Comparison of ENCODE assay signal across 19 cellular contexts in the genomic region with DNA sequence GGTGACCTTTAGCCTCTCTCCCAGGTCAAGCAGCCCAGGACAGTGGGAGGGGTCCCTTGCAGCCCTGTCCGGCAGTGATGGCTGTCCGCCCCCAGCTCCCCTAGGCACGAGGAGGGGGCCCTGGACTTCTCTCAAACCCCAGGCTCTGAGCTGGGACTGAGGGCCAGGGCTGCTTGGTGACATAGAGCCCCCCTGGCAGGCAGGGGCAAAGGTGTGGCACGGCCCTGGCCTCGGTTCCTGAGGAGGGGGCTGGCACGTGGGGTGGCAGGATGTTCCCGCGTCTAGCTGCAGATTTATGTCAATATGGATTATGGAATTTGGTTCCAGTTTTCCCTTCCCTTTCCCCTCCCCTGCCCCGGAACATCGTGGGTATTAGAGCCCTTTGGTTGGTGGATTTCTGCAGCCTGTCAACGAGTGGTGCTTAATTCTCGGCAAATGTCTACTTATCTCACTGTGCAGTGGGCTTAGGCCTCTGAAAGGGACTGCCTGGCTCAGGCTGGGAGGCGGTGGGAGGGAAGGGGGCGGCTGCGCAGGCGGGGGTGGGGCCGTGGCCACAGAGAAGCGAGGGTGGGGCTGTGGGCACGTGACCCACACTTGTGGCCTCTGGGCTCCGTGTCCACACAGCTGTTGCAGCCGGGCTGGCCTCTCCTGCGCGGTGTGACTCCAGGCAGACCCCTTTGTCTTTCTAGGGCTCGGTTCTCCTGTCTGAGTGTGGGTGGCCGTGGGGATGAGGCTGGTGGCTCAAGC. TPM values are rescaled to one million over a fixed set of nuclear protein-coding genes. Genes with fewer than 3 reads are reported as not detected.
"Had no signal": no experiment of that assay in that cellular context is flagged by ENCODE, and none has a peak within 500 bp of the region (broad histone marks: within the 10 kb centered on the region; RNA-seq: fewer than 3 reads in every experiment).

No MANE protein-coding gene starts in this region.

- H3K27ac ChIP-seq: cardiac muscle cell, esophagus squamous epithelium, ovary, skin epidermis, testis, VCaP had no signal

- H3K4me3 ChIP-seq: cardiac muscle cell, esophagus squamous epithelium, ovary, skin epidermis, testis had no signal

- DNase-seq: activated CD4-positive, alpha-beta T cell treated with anti-CD3 and anti-CD28 coated beads for 36 hours; activated CD8-positive, alpha-beta memory T cell treated with anti-CD3 and anti-CD28 coated beads for 24 hours; activated naive CD4-positive, alpha-beta T cell treated with anti-CD3 and anti-CD28 coated beads for 36 hours; esophagus squamous epithelium; foreskin fibroblast; mesendoderm; ovary; stimulated activated CD4-positive, alpha-beta T cell treated with anti-CD3 and anti-CD28 coated beads, Interleukin-4, amount 100 ng/mL, for 4 hours; stimulated activated naive CD8-positive, alpha-beta T cell treated with anti-CD3 and anti-CD28 coated beads, Interleukin-15, amount 100 ng/mL, for 72 hours; testis had no signal

- H3K9me3 ChIP-seq: esophagus squamous epithelium, ovary, testis had no signal

- FAIRE-seq: colon had no signal

- H3K36me3 ChIP-seq: cardiac muscle cell, esophagus squamous epithelium, ovary had no signal

- ATAC-seq: activated CD4-positive, alpha-beta T cell treated with anti-CD3 and anti-CD28 coated beads for 36 hours; activated T-helper 17 cell treated with anti-CD3 and anti-CD28 coated beads, Interleukin-2, amount 50 U/mL, for 72 hours; left ventricle myocardium superior; stimulated activated naive CD8-positive, alpha-beta T cell treated with anti-CD3 and anti-CD28 coated beads, Interleukin-15, amount 100 ng/mL, for 72 hours had no signal

RNA-seq across cellular contexts. Expression of a gene that starts 19.3 kb away (rescaled TPM):
- total RNA-seq: activated CD4-positive, alpha-beta T cell treated with anti-CD3 and anti-CD28 coated beads for 36 hours; activated naive CD4-positive, alpha-beta T cell treated with anti-CD3 and anti-CD28 coated beads for 36 hours; activated T-helper 17 cell treated with anti-CD3 and anti-CD28 coated beads, Interleukin-2, amount 50 U/mL, for 72 hours; esophagus squamous epithelium; left ventricle myocardium superior; ovary; renal cortical epithelial cell; ureter had no signal
- polyA plus RNA-seq: adipose tissue, ovary had no signal
